19 cellular contexts compared by ENCODE assay signal in genomic region chr11:40819230-40819629, GRCh38.
A peak's percentile ranks its signal among the peaks of the same experiment; 100 is the strongest.
DNase-seq lines count a peak whose midpoint lies in the region; ATAC-seq and TF ChIP-seq lines count a peak whose summit lies in the region.
"Had no signal": no experiment of that assay in that cellular context is flagged by ENCODE, and none has a peak within 500 bp of the region (broad histone marks: within the 10 kb centered on the region; RNA-seq: fewer than 3 reads in every experiment).

No MANE protein-coding gene starts in this region.

- no peak overlapping the region for H2AFZ ChIP-seq in GM23338

- TF ChIP-seq CTCF in GM23338 (conservative IDR thresholded peaks at IDR 0.05; ENCODE audit: low read depth in 2 of 2) (peak; percentile 44 to 46), VCaP (conservative IDR thresholded peaks at IDR 0.05) (peak; percentile 40), kidney epithelial cell (IDR thresholded peaks at IDR 0.05; ENCODE audit: insufficient read depth, low read length, poor library complexity, severe bottlenecking) (peak; percentile 5)

- ATAC-seq in GM23338 (peak; percentile 48), esophagus mucosa (no peak)
- ATAC-seq in stimulated activated naive CD8-positive, alpha-beta T cell treated with anti-CD3 and anti-CD28 coated beads, Interleukin-15, amount 100 ng/mL, for 72 hours, result no peak
- ATAC-seq in natural killer cell treated with Interleukin-12 subunit alpha and Interleukin-12 subunit beta and Interleukin-15 and Interleukin-18, amount 100 ng/mL, for 72 hours, result no peak
- ATAC-seq: GM12878 had no signal

- H3K4me3 ChIP-seq in GM23338 (no peak overlapping the region), kidney epithelial cell (ENCODE audit: low read depth, low read length) (no peak overlapping the region)
- H3K4me3 ChIP-seq: GM12878 had no signal

- 0 out of 2 replicates have a peak, but pooled peaks cover 4% of the 10 kb centered on the region for H3K9me2 ChIP-seq in GM23338 (ENCODE audit: insufficient read depth)

- no peak overlapping the region for H3K4me3 Mint-ChIP-seq in GM23338
- no peak overlapping the region for H3K4me3 Mint-ChIP-seq in stimulated activated naive CD8-positive, alpha-beta T cell treated with anti-CD3 and anti-CD28 coated beads, Interleukin-15, amount 100 ng/mL, for 72 hours
- no peak overlapping the region for H3K4me3 Mint-ChIP-seq in natural killer cell treated with Interleukin-12 subunit alpha and Interleukin-12 subunit beta and Interleukin-15 and Interleukin-18, amount 100 ng/mL, for 72 hours

- peaks cover 11% of the 10 kb centered on the region for H3K4me1 Mint-ChIP-seq in GM23338
- H3K4me1 Mint-ChIP-seq in stimulated activated naive CD8-positive, alpha-beta T cell treated with anti-CD3 and anti-CD28 coated beads, Interleukin-15, amount 100 ng/mL, for 72 hours, result no peaks in the 10 kb centered on the region
- no peaks in the 10 kb centered on the region for H3K4me1 Mint-ChIP-seq in natural killer cell treated with Interleukin-12 subunit alpha and Interleukin-12 subunit beta and Interleukin-15 and Interleukin-18, amount 100 ng/mL, for 72 hours (ENCODE audit: low read depth in 2 of 2)

- no peaks in the 10 kb centered on the region for H3F3A ChIP-seq in GM23338 (replicated peaks; ENCODE audit: low read depth)

- no peaks in the 10 kb centered on the region for H3K27me3 ChIP-seq in GM23338 (ENCODE audit: insufficient read depth)
- no peaks in the 10 kb centered on the region for H3K27me3 ChIP-seq in kidney epithelial cell (ENCODE audit: control insufficient read depth, insufficient read depth, low read length)

- H3K27ac Mint-ChIP-seq in GM23338, result no peak overlapping the region
- no peak overlapping the region for H3K27ac Mint-ChIP-seq in stimulated activated naive CD8-positive, alpha-beta T cell treated with anti-CD3 and anti-CD28 coated beads, Interleukin-15, amount 100 ng/mL, for 72 hours
- H3K27ac Mint-ChIP-seq in natural killer cell treated with Interleukin-12 subunit alpha and Interleukin-12 subunit beta and Interleukin-15 and Interleukin-18, amount 100 ng/mL, for 72 hours, result no peak overlapping the region

- H3K9me3 Mint-ChIP-seq in GM23338, result peaks cover 8% of the 10 kb centered on the region
- peaks cover 12 to 28% of the 10 kb centered on the region in 2 donors for H3K9me3 Mint-ChIP-seq in stimulated activated naive CD8-positive, alpha-beta T cell treated with anti-CD3 and anti-CD28 coated beads, Interleukin-15, amount 100 ng/mL, for 72 hours
- peaks cover 15% of the 10 kb centered on the region for H3K9me3 Mint-ChIP-seq in natural killer cell treated with Interleukin-12 subunit alpha and Interleukin-12 subunit beta and Interleukin-15 and Interleukin-18, amount 100 ng/mL, for 72 hours

- no peak overlapping the region for H3K27ac ChIP-seq in GM23338 (ENCODE audit: low read depth)
- no peak overlapping the region for H3K27ac ChIP-seq in VCaP

- no peaks in the 10 kb centered on the region for H3K36me3 ChIP-seq in GM23338 (ENCODE audit: insufficient read depth)
- H3K36me3 ChIP-seq in kidney epithelial cell (ENCODE audit: control insufficient read depth, insufficient read depth, low read length), result no peaks in the 10 kb centered on the region

- no peaks in the 10 kb centered on the region for H4K20me1 ChIP-seq in GM23338 (replicated peaks; ENCODE audit: insufficient read depth)

- H3K79me2 ChIP-seq in GM23338 (replicated peaks; ENCODE audit: insufficient read depth), result no peaks in the 10 kb centered on the region

- no peaks in the 10 kb centered on the region for H3K27me3 Mint-ChIP-seq in GM23338 (ENCODE audit: insufficient read depth, low read depth, poor library complexity)
- H3K27me3 Mint-ChIP-seq in stimulated activated naive CD8-positive, alpha-beta T cell treated with anti-CD3 and anti-CD28 coated beads, Interleukin-15, amount 100 ng/mL, for 72 hours, result no peaks in the 10 kb centered on the region
- H3K27me3 Mint-ChIP-seq in natural killer cell treated with Interleukin-12 subunit alpha and Interleukin-12 subunit beta and Interleukin-15 and Interleukin-18, amount 100 ng/mL, for 72 hours, result no peaks in the 10 kb centered on the region

- DNase-seq in ACHN (peak; percentile 20), GM23338 (ENCODE audit: low spot score) (peak; percentile 48), kidney epithelial cell (ENCODE audit: low read depth) (no peak)
- no peak for DNase-seq in stimulated activated naive CD8-positive, alpha-beta T cell treated with anti-CD3 and anti-CD28 coated beads, Interleukin-15, amount 100 ng/mL, for 72 hours
- no peak for DNase-seq in natural killer cell treated with Interleukin-12 subunit alpha and Interleukin-12 subunit beta and Interleukin-15 and Interleukin-18, amount 100 ng/mL, for 72 hours (ENCODE audit: low spot score)
- DNase-seq: AML-193; COR-L47; DMS79 treated with DMSO at 0.1 percent for 48 hours; KBM-7; NCI-H1048; NCI-H1694 treated with DMSO at 0.1 percent for 48 hours; NCI-H2107; NCI-H2227 treated with DMSO at 0.1 percent for 48 hours; NK-92 treated with Interleukin-12 subunit alpha and Interleukin-12 subunit beta, amount 100 ng/mL, for 24 hours; RPMI8226; SIG-M5 had no signal

- in situ Hi-C loops in ACHN (cut with HindIII; ENCODE audit: low pct_ligation_motif_present, low pct_unique_long_range_greater_than_20kb, low sequenced_read_pairs), result no loop called here

- H3K4me1 ChIP-seq in GM23338 (ENCODE audit: insufficient read depth), result no peaks in the 10 kb centered on the region; the same call in 1 of the 2 replicates

- H3K4me2 ChIP-seq in GM23338, result no peak overlapping the region

- peaks cover 8% of the 10 kb centered on the region; the same call in 2 of the 3 replicates for H3K36me3 Mint-ChIP-seq in GM23338 (ENCODE audit: low read depth)
- peaks cover 14% of the 10 kb centered on the region for H3K36me3 Mint-ChIP-seq in natural killer cell treated with Interleukin-12 subunit alpha and Interleukin-12 subunit beta and Interleukin-15 and Interleukin-18, amount 100 ng/mL, for 72 hours

TF ChIP-seq in GM23338, 12 proteins besides CTCF, POLR2A, EP300 and RAD21 (continues in another document):
- TF ChIP-seq ETS1 (IDR thresholded peaks at IDR 0.05) (no peak), NANOG (IDR thresholded peaks at IDR 0.05; ENCODE audit: borderline replicate concordance) (no peak), STAT1 (IDR thresholded peaks at IDR 0.05; ENCODE audit: unreplicated experiment) (no peak), ZNF331 (CRISPR knock-in tag; IDR thresholded peaks at IDR 0.05; ENCODE audit: low read depth) (no peak), JUNB (IDR thresholded peaks at IDR 0.05; ENCODE audit: unreplicated experiment) (no peak), ZNF114 (CRISPR knock-in tag; IDR thresholded peaks at IDR 0.05) (no peak), EZH2 (IDR thresholded peaks at IDR 0.05; ENCODE audit: low read depth, unreplicated experiment) (no peak), EZH2phosphoT487 (IDR thresholded peaks at IDR 0.05; ENCODE audit: unreplicated experiment) (no peak), REST (IDR thresholded peaks at IDR 0.05; ENCODE audit: unreplicated experiment) (no peak), CREB1 (CRISPR knock-in tag; IDR thresholded peaks at IDR 0.05; ENCODE audit: low read depth) (no peak), POLR2AphosphoS5 (IDR thresholded peaks at IDR 0.05; ENCODE audit: low read depth) (no peak)

Comparison
In these comparisons a context has a peak if more than half of its experiments do, and no peak if none do; other contexts are left out.
1. DNase-seq: peak in ACHN (single experiment) and GM23338 (single experiment); none in kidney epithelial cell (single experiment), stimulated activated naive CD8-positive, alpha-beta T cell treated with anti-CD3 and anti-CD28 coated beads, Interleukin-15, amount 100 ng/mL, for 72 hours (0 of 2) and natural killer cell treated with Interleukin-12 subunit alpha and Interleukin-12 subunit beta and Interleukin-15 and Interleukin-18, amount 100 ng/mL, for 72 hours (single experiment).
2. Peak in every context shown above with its lines, with median percentiles within 50 percentile points of each other: CTCF ChIP-seq.